8 cellular contexts compared by ENCODE assay signal in genomic region chr6:13574571-13575376, GRCh38. TPM values are rescaled to one million over a fixed set of nuclear protein-coding genes. Genes with fewer than 3 reads are reported as not detected.
A peak's percentile ranks its signal among the peaks of the same experiment; 100 is the strongest.
DNase-seq lines count a peak whose midpoint lies in the region; ATAC-seq and TF ChIP-seq lines count a peak whose summit lies in the region.

SIRT5 (plus strand) TSS chr6:13574601; CDS start chr6:13584111, 9,510 bp downstream.

- TF ChIP-seq POLR2A in IMR-90 (IDR thresholded peaks at IDR 0.05; ENCODE audit: low read depth, low read length): peak; percentile 46; the same call in 1 of the 2 replicates

- peak within 1 kb of the TSS; percentile 89 for H4K5ac ChIP-seq in IMR-90 (ENCODE audit: low read depth, low read length)

- peak within 1 kb of the TSS; percentile 64 for H2BK5ac ChIP-seq in IMR-90 (ENCODE audit: low read depth, low read length, poor library complexity, severe bottlenecking)

- H2AK5ac ChIP-seq in IMR-90 (ENCODE audit: low read depth, low read length): peak within 1 kb of the TSS; percentile 42

- H3K27ac ChIP-seq in IMR-90 (ENCODE audit: insufficient read depth, low read length): peak within 1 kb of the TSS; percentile 69

- no peaks in the 10 kb centered on the region for H3K36me3 ChIP-seq in IMR-90 (ENCODE audit: control insufficient read depth, insufficient read depth, low read length)

- no TSS peak for BruUV-seq in IMR-90 (replicated peaks; lab: Mats Ljungman, UMichigan)

- peak within 1 kb of the TSS; percentile 97 for H3K4me3 Mint-ChIP-seq in stimulated activated effector memory CD8-positive, alpha-beta T cell treated with anti-CD3 and anti-CD28 coated beads, Interleukin-12 subunit alpha, Interleukin-12 subunit beta, amount 100 ng/mL, for 72 hours

- peak within 1 kb of the TSS; percentile 95 for H2AFZ ChIP-seq in IMR-90 (replicated peaks; ENCODE audit: low read length, poor library complexity)

- no peak within 1 kb of the TSS for H2BK20ac ChIP-seq in IMR-90 (ENCODE audit: low read depth, low read length)

- H3K4me1 ChIP-seq in IMR-90 (ENCODE audit: control insufficient read depth, insufficient read depth, low read length): no peaks in the 10 kb centered on the region; the same call in 1 of the 2 replicates

- peak; percentile 81 for ATAC-seq in GM21529 (IDR thresholded peaks at IDR 0.05; ENCODE audit: unreplicated experiment)
- ATAC-seq in IMR-90 (ENCODE audit: low read depth): peak; percentile 69
- ATAC-seq in esophagus mucosa: peak; percentile 83
- peak; percentile 83 for ATAC-seq in stimulated activated effector memory CD8-positive, alpha-beta T cell treated with anti-CD3 and anti-CD28 coated beads, Interleukin-12 subunit alpha, Interleukin-12 subunit beta, amount 100 ng/mL, for 72 hours

- no peaks in the 10 kb centered on the region for H3K9me3 ChIP-seq in IMR-90 (ENCODE audit: control insufficient read depth, insufficient read depth, low read length)

- dilution Hi-C loops in IMR-90 (cut with HindIII; ENCODE audit: low sequenced_read_pairs, unreplicated experiment): no loop called here

- no peaks in the 10 kb centered on the region for H4K20me1 ChIP-seq in IMR-90 (ENCODE audit: insufficient read depth, low read length)

- H3K27ac Mint-ChIP-seq in stimulated activated effector memory CD8-positive, alpha-beta T cell treated with anti-CD3 and anti-CD28 coated beads, Interleukin-12 subunit alpha, Interleukin-12 subunit beta, amount 100 ng/mL, for 72 hours: peak within 1 kb of the TSS; percentile 99

- H3K23ac ChIP-seq in IMR-90 (ENCODE audit: low read depth, low read length): peak within 1 kb of the TSS; percentile 68

- peak within 1 kb of the TSS; percentile 84 for H3K14ac ChIP-seq in IMR-90 (replicated peaks; ENCODE audit: low read depth, low read length)

- peak within 1 kb of the TSS; percentile 98 for H3K4me2 ChIP-seq in IMR-90 (ENCODE audit: low read depth, low read length)

- in situ Hi-C loops in IMR-90 (cut with MboI; ENCODE audit: low sequenced_read_pairs): no loop called here

- peak within 1 kb of the TSS; percentile 57 for H4K91ac ChIP-seq in IMR-90 (ENCODE audit: insufficient read depth, low read depth, low read length)

- H3K9ac ChIP-seq in IMR-90 (ENCODE audit: low read depth, low read length): peak within 1 kb of the TSS; percentile 92

- no peak for TF ChIP-seq CTCF in IMR-90 (conservative IDR thresholded peaks at IDR 0.05; ENCODE audit: low read depth, low read length)

- H2AK9ac ChIP-seq in IMR-90 (replicated peaks; ENCODE audit: low read depth, low read length, poor library complexity): peak within 1 kb of the TSS; percentile 92

- DNase-seq in DMS53 (lab: John Stamatoyannopoulos, UW) (peak; percentile 99), IMR-90 (peak; percentile 77), OCI-M2 (lab: John Stamatoyannopoulos, UW; ENCODE audit: unreplicated experiment) (peak; percentile 86), myocyte (ENCODE audit: low read depth) (peak; percentile 78)
- DNase-seq in activated T-cell treated with anti-CD3 and anti-CD28 coated beads, Interleukin-2, amount 50 U/mL, for 1 hour: peak; percentile 74
- peak; percentile 66 to 91 for DNase-seq in stimulated activated effector memory CD8-positive, alpha-beta T cell treated with anti-CD3 and anti-CD28 coated beads, Interleukin-12 subunit alpha, Interleukin-12 subunit beta, amount 100 ng/mL, for 72 hours (ENCODE audit: low spot score in 2 of 2)

- no peak within 1 kb of the TSS; the same call in 2 of the 3 replicates for H2BK15ac ChIP-seq in IMR-90 (ENCODE audit: low read depth, low read length)

- CTCF ChIA-PET in IMR-90 (lab: Yijun Ruan, JAX): interaction anchor here (0.6 to 1.5 kb wide), 18 partner anchors 9 to 1285 kb away, joined by 3 to 6 read pairs (median 4); partner anchors contain the start of gene NOL7

- 1% methylated on average over 28 of the region's 52 CpGs; no CpG with 5 or more reads in 1 of the 2 experiments for WGBS in IMR-90 (ENCODE audit: extremely low coverage in 2 of 2, insufficient read length in 1 of 2), 2 experiments

- no peaks in the 10 kb centered on the region; the same call in 1 of the 2 replicates for H3K9me1 ChIP-seq in IMR-90 (ENCODE audit: insufficient read depth, low read length)

- H2BK120ac ChIP-seq in IMR-90 (ENCODE audit: low read depth, low read length): peak within 1 kb of the TSS; percentile 45

- peak within 1 kb of the TSS; percentile 84 to 90 for H4K8ac ChIP-seq in IMR-90 (ENCODE audit: low read depth in 2 of 2, low read length in 2 of 2)

- peaks cover 20% of the 10 kb centered on the region for H3K36me3 Mint-ChIP-seq in stimulated activated effector memory CD8-positive, alpha-beta T cell treated with anti-CD3 and anti-CD28 coated beads, Interleukin-12 subunit alpha, Interleukin-12 subunit beta, amount 100 ng/mL, for 72 hours

- H3K18ac ChIP-seq in IMR-90 (ENCODE audit: low read depth, low read length): peak within 1 kb of the TSS; percentile 66

- H3K4me3 ChIP-seq in IMR-90 (ENCODE audit: insufficient read depth, low read depth, low read length): peak within 1 kb of the TSS; percentile 76

- peak within 1 kb of the TSS; percentile 71 for H3K4ac ChIP-seq in IMR-90 (ENCODE audit: low read depth, low read length)

- intact Hi-C loops in IMR-90 (cut with micrococcal nuclease): loop anchor here (1.0 to 2.0 kb wide), 3 partner anchors 40 to 238 kb away; partner anchors contain the start of genes GFOD1 and NOL7

- 0 out of 2 replicates have a peak, but pooled peaks have one; percentile 37 for TF ChIP-seq RAD21 in IMR-90 (IDR thresholded peaks at IDR 0.05; ENCODE audit: low read length)

- peaks cover 20% of the 10 kb centered on the region for H3K4me1 Mint-ChIP-seq in stimulated activated effector memory CD8-positive, alpha-beta T cell treated with anti-CD3 and anti-CD28 coated beads, Interleukin-12 subunit alpha, Interleukin-12 subunit beta, amount 100 ng/mL, for 72 hours

- POLR2A ChIA-PET in IMR-90 (lab: Charles Lee; ENCODE audit: unreplicated experiment): interaction anchor here (0.6 to 1.5 kb wide), 2 partner anchors 11 to 246 kb away, joined by 3 to 5 read pairs; partner anchors contain the start of gene TBC1D7

- no peaks in the 10 kb centered on the region for H3K9me3 Mint-ChIP-seq in stimulated activated effector memory CD8-positive, alpha-beta T cell treated with anti-CD3 and anti-CD28 coated beads, Interleukin-12 subunit alpha, Interleukin-12 subunit beta, amount 100 ng/mL, for 72 hours

- 0 out of 2 replicates have a peak, but pooled peaks cover 1% of the 10 kb centered on the region for H3K27me3 ChIP-seq in IMR-90 (ENCODE audit: control insufficient read depth, insufficient read depth, low read length)

- peaks cover 7 to 13% of the 10 kb centered on the region in 2 experiments for H3K79me1 ChIP-seq in IMR-90 (ENCODE audit: low read depth in 1 of 2, low read length in 2 of 2)

- peak within 1 kb of the TSS; percentile 58; the same call in 1 of the 2 replicates for H3K56ac ChIP-seq in IMR-90 (ENCODE audit: extremely low read depth, insufficient read depth, low read length)

TF ChIP-seq in IMR-90, 13 proteins besides CTCF, POLR2A, EP300 and RAD21:
- no peak for TF ChIP-seq USF2 (IDR thresholded peaks at IDR 0.05; ENCODE audit: low read depth, low read length)
- TF ChIP-seq RFX5 (IDR thresholded peaks at IDR 0.05; ENCODE audit: low read depth, low read length): no peak
- TF ChIP-seq MAFK (IDR thresholded peaks at IDR 0.05; ENCODE audit: low read depth, low read length): no peak
- TF ChIP-seq CHD1 (IDR thresholded peaks at IDR 0.05; ENCODE audit: low read depth, low read length): no peak
- TF ChIP-seq SMC3 (IDR thresholded peaks at IDR 0.05; ENCODE audit: low read depth, low read length): no peak
- TF ChIP-seq MXI1 (IDR thresholded peaks at IDR 0.05; ENCODE audit: borderline replicate concordance, low read depth, low read length): peak; percentile 81; the same call in 1 of the 2 replicates
- no peak for TF ChIP-seq ELK1 (IDR thresholded peaks at IDR 0.05; ENCODE audit: borderline replicate concordance, low read depth, low read length)

RNA-seq across cellular contexts. Expression of gene SIRT5, which starts in this region (rescaled TPM):
- 5.0 and 5.2 TPM in 2 replicates for total RNA-seq in IMR-90 (2012; rRNA removed)
- 4.6 and 4.7 TPM in 2 replicates for polyA plus RNA-seq in IMR-90 (2012; rRNA removed)
- 2.8 TPM in 2 replicates for polyA plus RNA-seq in IMR-90 (2012; cell fraction: cytosol; rRNA removed)
- 7.5 and 18.8 TPM in 2 replicates for polyA plus RNA-seq in IMR-90 (2012; cell fraction: nucleus; rRNA removed; ENCODE audit: low replicate concordance)
- 7.2 TPM for total RNA-seq in esophagus mucosa
- 5.7 and 6.9 TPM in 2 replicates for total RNA-seq in myocyte
- 6.1 TPM for polyA plus RNA-seq in myocyte (2012)

Comparison
In these comparisons a context has a peak if more than half of its experiments do, and no peak if none do; other contexts are left out.
1. Peak in every context shown above with its lines: DNase-seq, ATAC-seq, H3K4me3 ChIP-seq and H3K27ac ChIP-seq.